ENCODE assay signal across 8 cellular contexts in genomic region chr13:52850396-52851152, GRCh38. TPM values are rescaled to one million over a fixed set of nuclear protein-coding genes. Genes with fewer than 3 reads are reported as not detected.
DNase-seq lines count a peak whose midpoint lies in the region; ATAC-seq, FAIRE-seq and TF ChIP-seq lines count a peak whose summit lies in the region.

No MANE protein-coding gene starts in this region.

- H3K36me3 ChIP-seq in BE2C (no peaks in the 10 kb centered on the region), pancreas (no peaks in the 10 kb centered on the region)

- FAIRE-seq in pancreas (lab: Jason Lieb, UNC): no peak

- peaks cover 43% of the 10 kb centered on the region for H3K27me3 ChIP-seq in BE2C
- peaks cover 12 to 37% (median 19%) of the 10 kb centered on the region in 4 donors for H3K27me3 ChIP-seq in pancreas

- H3K9me3 ChIP-seq in BE2C: peaks cover 8% of the 10 kb centered on the region; the same call in 1 of the 2 replicates
- H3K9me3 ChIP-seq in pancreas: no peaks in the 10 kb centered on the region

- H3K4me3 ChIP-seq in BE2C (ENCODE audit: low read depth, low read length): peak overlapping the region; percentile 79
- peak overlapping the region; percentile 40 to 70 (median 58) for H3K4me3 ChIP-seq in pancreas

- intact Hi-C loops in left cardiac atrium (cut with DNase I): no loop called here
- intact Hi-C loops in pancreas (cut with DNase I): loop anchor here in 1 of 3 donors (10.0 kb wide), 1 partner anchor 114 kb away; no protein-coding TSS in a partner anchor

- peaks cover 2% of the 10 kb centered on the region; the same call in 1 of the 2 replicates for H3K4me1 ChIP-seq in BE2C
- peaks cover 0 to 7% (median 0%) of the 10 kb centered on the region in 3 donors for H3K4me1 ChIP-seq in pancreas

- DNase-seq in BE2C (peak; percentile 68), NCI-H526 (lab: John Stamatoyannopoulos, UW) (peak; percentile 77 to 91), amniotic epithelial cell (ENCODE audit: low read depth) (peak; percentile 52), left cardiac atrium (peak; percentile 80), pancreas (peak; percentile 63 to 89 (median 78))

- ATAC-seq in GM18511 (IDR thresholded peaks at IDR 0.05; ENCODE audit: unreplicated experiment): peak; percentile 68
- ATAC-seq in HG03095 (IDR thresholded peaks at IDR 0.05; ENCODE audit: unreplicated experiment): peak; percentile 35
- ATAC-seq in left cardiac atrium: peak; percentile 91 to 94
- peak; percentile 90 to 91 (median 90) for ATAC-seq in pancreas
- no peak for ATAC-seq in GM18873 (IDR thresholded peaks at IDR 0.05; ENCODE audit: low FRiP score, unreplicated experiment)

- TF ChIP-seq CTCF in BE2C (IDR thresholded peaks at IDR 0.05; ENCODE audit: low read depth, low read length): peak; percentile 83
- TF ChIP-seq CTCF in pancreas (IDR thresholded peaks at IDR 0.05): no peak

- WGBS in pancreas, 2 donors: 1% methylated on average over 46 to 47 of the region's 47 CpGs

- H3K27ac ChIP-seq in pancreas: peak overlapping the region; percentile 32 to 61 (median 41)

RNA-seq across cellular contexts. Expression of gene PCDH8, which starts 2.1 kb away (rescaled TPM):
- polyA plus RNA-seq in BE2C (2012; ENCODE audit: insufficient read depth, insufficient read length, low read depth): 1.5 TPM
- not detected for total RNA-seq in left cardiac atrium
- under 1 TPM in 3 of 6 donors, not detected in 3; 0.04 to 0.44 (median 0.06) TPM for total RNA-seq in pancreas
- polyA plus RNA-seq in pancreas: under 1 TPM in 1 of 2 donors, not detected in 1; 0.85 TPM
